In genomic region chr1:231192620-231193163, GRCh38 we compare ENCODE assay signal across 11 cellular contexts. TPM values are rescaled to one million over a fixed set of nuclear protein-coding genes. Genes with fewer than 3 reads are reported as not detected.
DNase-seq lines count a peak whose midpoint lies in the region; ATAC-seq, FAIRE-seq and TF ChIP-seq lines count a peak whose summit lies in the region.
"Had no signal": no experiment of that assay in that cellular context is flagged by ENCODE, and none has a peak within 500 bp of the region (broad histone marks: within the 10 kb centered on the region; RNA-seq: fewer than 3 reads in every experiment).

No MANE protein-coding gene starts in this region.

- H3K27me3 ChIP-seq in PC-3 (ENCODE audit: low read length) (peaks cover 23% of the 10 kb centered on the region), pancreas (no peaks in the 10 kb centered on the region)

- FAIRE-seq in pancreas (lab: Jason Lieb, UNC): no peak

- ATAC-seq in PC-3 (no peak), pancreas (peak; percentile 85), GM21825 (IDR thresholded peaks at IDR 0.05; ENCODE audit: unreplicated experiment) (no peak), HG02759 (IDR thresholded peaks at IDR 0.05; ENCODE audit: unreplicated experiment) (no peak), GM18498 (IDR thresholded peaks at IDR 0.05; ENCODE audit: unreplicated experiment) (no peak)

- CTCF ChIA-PET in Calu3 (lab: Charles Lee) (interaction anchor here (1.0 to 1.2 kb wide), 4 partner anchors 9 to 33 kb away, joined by 3 to 5 read pairs (median 4); no protein-coding TSS in a partner anchor), PC-3 (lab: Charles Lee) (no interaction called here)

- no peaks in the 10 kb centered on the region for H3K36me3 Mint-ChIP-seq in Calu3 (ENCODE audit: insufficient read depth, unreplicated experiment)

- H3K4me2 ChIP-seq in PC-3 (ENCODE audit: low read length): no peak overlapping the region

- no peaks in the 10 kb centered on the region for H4K20me1 ChIP-seq in PC-3 (ENCODE audit: low read length)

- 27 to 30% methylated on average over 12 of the region's 12 CpGs for WGBS in pancreas, 2 donors

- BruUV-seq in Calu3 (replicated peaks; lab: Mats Ljungman, UMichigan) (no TSS peak), PC-3 (replicated peaks; lab: Mats Ljungman, UMichigan) (no TSS peak)

- H3K36me3 ChIP-seq in PC-3 (ENCODE audit: low read depth, low read length) (no peaks in the 10 kb centered on the region), pancreas (no peaks in the 10 kb centered on the region)
- H3K36me3 ChIP-seq: thoracic aorta, WERI-Rb-1 had no signal

- no peaks in the 10 kb centered on the region for H3K9me3 Mint-ChIP-seq in Calu3 (ENCODE audit: low read depth, unreplicated experiment)

- POLR2A ChIA-PET in PC-3 (lab: Charles Lee; ENCODE audit: unreplicated experiment): no interaction called here

- no peak overlapping the region for H3K4me3 Mint-ChIP-seq in Calu3 (ENCODE audit: low read depth, unreplicated experiment)

- intact Hi-C loops in Calu3 (cut with micrococcal nuclease; ENCODE audit: unreplicated experiment) (loop anchor here (10.0 kb wide), 1 partner anchor 158 kb away; no protein-coding TSS in a partner anchor), PC-3 (cut with micrococcal nuclease) (no loop called here), pancreas (cut with DNase I) (no loop called here)

- peaks cover 39% of the 10 kb centered on the region for H3K27me3 Mint-ChIP-seq in Calu3 (ENCODE audit: unreplicated experiment)

- H3K4me3 ChIP-seq in PC-3 (ENCODE audit: low read length) (no peak overlapping the region), pancreas (no peak overlapping the region)
- H3K4me3 ChIP-seq: skin epidermis, thoracic aorta had no signal

- H3K79me2 ChIP-seq in PC-3 (ENCODE audit: low read length): no peaks in the 10 kb centered on the region

- H3K9ac ChIP-seq in PC-3 (ENCODE audit: low read length): no peak overlapping the region

- H3K9me3 ChIP-seq in PC-3 (ENCODE audit: low read length): no peaks in the 10 kb centered on the region
- H3K9me3 ChIP-seq in pancreas: no peaks in the 10 kb centered on the region
- H3K9me3 ChIP-seq: thoracic aorta had no signal

- H3K27ac Mint-ChIP-seq in Calu3 (ENCODE audit: unreplicated experiment): no peak overlapping the region

- H3K9me2 ChIP-seq in PC-3 (replicated peaks; ENCODE audit: low read length): no peaks in the 10 kb centered on the region

- TF ChIP-seq CTCF in Calu3 (IDR thresholded peaks at IDR 0.05; ENCODE audit: unreplicated experiment) (no peak), PC-3 (conservative IDR thresholded peaks at IDR 0.05; ENCODE audit: low read depth, low read length) (no peak), pancreas (IDR thresholded peaks at IDR 0.05) (no peak)

- no peak overlapping the region for H2AFZ ChIP-seq in PC-3 (ENCODE audit: low read length)

- DNase-seq in Calu3: peak; percentile 92
- peak; percentile 30 for DNase-seq in PC-3
- peak; percentile 84 for DNase-seq in foreskin melanocyte
- DNase-seq in pancreas: peak; percentile 64 to 83 (median 74)
- DNase-seq in NCI-H1930 (lab: John Stamatoyannopoulos, UW): no peak
- DNase-seq: WERI-Rb-1 had no signal

- H3K4me1 Mint-ChIP-seq in Calu3 (ENCODE audit: low read depth, unreplicated experiment): peaks cover 35% of the 10 kb centered on the region

- no peaks in the 10 kb centered on the region for H3K4me1 ChIP-seq in PC-3 (ENCODE audit: insufficient read depth, low read length)
- H3K4me1 ChIP-seq in pancreas: peaks cover 0 to 3% (median 0%) of the 10 kb centered on the region in 3 donors

- no peak overlapping the region for H3K27ac ChIP-seq in PC-3 (ENCODE audit: low read length)
- no peak overlapping the region for H3K27ac ChIP-seq in pancreas
- H3K27ac ChIP-seq: skin epidermis, thoracic aorta, WERI-Rb-1 had no signal

- H3F3A ChIP-seq in PC-3 (ENCODE audit: low read length, unreplicated experiment): no peaks in the 10 kb centered on the region

RNA-seq across cellular contexts. Expression of gene TRIM67, which starts 30.8 kb away (rescaled TPM):
- total RNA-seq in Calu3 (2022) (0.09 and 0.15 TPM in 2 replicates), PC-3 (2014; rRNA removed) (not detected in 2 replicates), pancreas (under 1 TPM; under 0.01 to 0.09 (median 0.04) TPM)
- polyA plus RNA-seq in pancreas: under 1 TPM; 0.05 to 0.08 TPM
- total RNA-seq: thoracic aorta had no signal

RNA-seq across cellular contexts. Expression of gene GNPAT, which starts 48.3 kb away (rescaled TPM):
- 44.5 and 52.7 TPM in 2 replicates for total RNA-seq in Calu3 (2022)
- 40.5 and 45.8 TPM in 2 replicates for total RNA-seq in PC-3 (2014; rRNA removed)
- 10 to 100 TPM; 17.4 to 24.6 (median 19.7) TPM for total RNA-seq in pancreas
- 10 to 100 TPM; 24.7 to 34.4 TPM for polyA plus RNA-seq in pancreas

Comparison
In these comparisons a context has a peak if more than half of its experiments do, and no peak if none do; other contexts are left out.
1. DNase-seq: peak in Calu3 (single experiment), PC-3 (single experiment), foreskin melanocyte (single experiment) and pancreas (6 of 6); none in NCI-H1930 (0 of 2).
2. ATAC-seq: peak in pancreas (4 of 4); none in PC-3 (single experiment), GM21825 (single experiment), HG02759 (single experiment) and GM18498 (single experiment).